ENCODE assay signal across 8 cellular contexts in the genomic region with DNA sequence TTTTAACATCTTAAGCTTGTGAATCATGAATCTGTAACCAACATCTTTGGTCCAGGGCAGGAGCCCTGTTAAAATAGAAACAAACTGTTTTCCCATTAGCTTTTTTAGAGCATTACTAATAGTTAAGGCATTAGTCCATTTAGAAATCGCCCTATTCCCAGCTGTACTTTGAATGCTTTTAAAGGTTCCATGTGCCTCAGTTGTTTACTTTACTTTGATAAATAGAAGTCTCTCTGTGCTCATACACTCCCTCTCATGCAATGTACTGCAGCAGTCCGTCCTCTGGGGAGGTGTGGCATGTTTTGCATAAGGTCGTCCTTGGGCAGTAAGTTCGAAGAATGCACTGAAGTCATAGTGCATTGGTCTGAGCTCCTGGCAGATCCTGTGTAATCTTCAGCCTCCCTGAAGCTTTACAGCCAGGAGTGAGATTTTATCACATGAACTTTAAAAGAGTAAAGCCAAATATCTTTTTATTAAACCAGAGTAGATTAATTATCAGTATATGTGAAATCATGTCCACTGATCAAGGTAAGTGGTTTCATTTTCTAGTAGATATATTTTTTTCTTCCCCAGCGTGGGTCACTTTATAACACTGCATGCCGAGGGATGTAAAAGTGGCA.
A peak's percentile ranks its signal among the peaks of the same experiment; 100 is the strongest.
DNase-seq lines count a peak whose midpoint lies in the region; ATAC-seq and TF ChIP-seq lines count a peak whose summit lies in the region.

No MANE protein-coding gene starts in this region.

- H3K4me3 Mint-ChIP-seq in activated CD4-positive, alpha-beta T cell treated with anti-CD3 and anti-CD28 coated beads, Interleukin-2, amount 10 ng/mL, durations not matched to agents 24 days and 14 days: peak overlapping the region; percentile 11
- H3K4me3 Mint-ChIP-seq in activated CD4-positive, alpha-beta T cell treated with anti-CD3 and anti-CD28 coated beads for 36 hours: no peak overlapping the region

- H3K27me3 Mint-ChIP-seq in activated CD4-positive, alpha-beta T cell treated with anti-CD3 and anti-CD28 coated beads, Interleukin-2, amount 10 ng/mL, durations not matched to agents 24 days and 14 days: peaks cover 25% of the 10 kb centered on the region
- peaks cover 12% of the 10 kb centered on the region for H3K27me3 Mint-ChIP-seq in activated CD4-positive, alpha-beta T cell treated with anti-CD3 and anti-CD28 coated beads for 36 hours

- intact Hi-C loops in activated CD4-positive, alpha-beta T cell treated with anti-CD3 and anti-CD28 coated beads, Interleukin-2, amount 10 ng/mL, durations not matched to agents 24 days and 14 days (cut with micrococcal nuclease): no loop called here
- intact Hi-C loops in activated CD4-positive, alpha-beta T cell treated with anti-CD3 and anti-CD28 coated beads for 36 hours (cut with DNase I, micrococcal nuclease): no loop called here
- intact Hi-C loops in ovary (cut with DNase I): no loop called here

- H3K4me3 ChIP-seq in SJSA1 (peak overlapping the region; percentile 25), ovary (peak overlapping the region; percentile 35)

- H3K36me3 ChIP-seq in SJSA1: no peaks in the 10 kb centered on the region
- H3K36me3 ChIP-seq in ovary: no peaks in the 10 kb centered on the region

- POLR2A ChIA-PET in activated CD4-positive, alpha-beta T cell treated with anti-CD3 and anti-CD28 coated beads for 36 hours (lab: Charles Lee): no interaction called here

- no peak for TF ChIP-seq EP300 in ovary (IDR thresholded peaks at IDR 0.05)

- 0 to 1% (median 1%) methylated on average over 6 of the region's 6 CpGs for WGBS in ovary, 3 donors

- TF ChIP-seq CTCF in foreskin keratinocyte (conservative IDR thresholded peaks at IDR 0.05) (no peak), ovary (IDR thresholded peaks at IDR 0.05) (no peak)

- no peak for DNase-seq in activated CD4-positive, alpha-beta T cell treated with anti-CD3 and anti-CD28 coated beads, Interleukin-2, amount 10 ng/mL, durations not matched to agents 24 days and 14 days
- no peak for DNase-seq in activated CD4-positive, alpha-beta T cell treated with anti-CD3 and anti-CD28 coated beads for 36 hours
- peak; percentile 76 to 82 for DNase-seq in SJSA1 (ENCODE audit: low read depth in 1 of 2, low spot score in 2 of 2)
- peak; percentile 39 to 60 for DNase-seq in foreskin keratinocyte
- DNase-seq in ovary: peak in 4 of 5 donors; percentile 39 to 53 (median 49)
- no peak for DNase-seq in NCI-H2171 treated with DMSO at 0.1 percent for 48 hours (lab: John Stamatoyannopoulos, UW)

- CTCF ChIA-PET in activated CD4-positive, alpha-beta T cell treated with anti-CD3 and anti-CD28 coated beads for 36 hours (lab: Charles Lee): no interaction called here

- TF ChIP-seq POLR2A in ovary (IDR thresholded peaks at IDR 0.05): no peak

- H3K4me1 Mint-ChIP-seq in activated CD4-positive, alpha-beta T cell treated with anti-CD3 and anti-CD28 coated beads, Interleukin-2, amount 10 ng/mL, durations not matched to agents 24 days and 14 days: peaks cover 3% of the 10 kb centered on the region
- H3K4me1 Mint-ChIP-seq in activated CD4-positive, alpha-beta T cell treated with anti-CD3 and anti-CD28 coated beads for 36 hours: peaks cover 4% of the 10 kb centered on the region

- H3K27me3 ChIP-seq in SJSA1 (replicated peaks) (no peaks in the 10 kb centered on the region), foreskin keratinocyte (no peaks in the 10 kb centered on the region), ovary (no peaks in the 10 kb centered on the region)

- H3K9me3 ChIP-seq in SJSA1 (replicated peaks): no peaks in the 10 kb centered on the region
- no peaks in the 10 kb centered on the region for H3K9me3 ChIP-seq in ovary

- H3K9me3 Mint-ChIP-seq in activated CD4-positive, alpha-beta T cell treated with anti-CD3 and anti-CD28 coated beads, Interleukin-2, amount 10 ng/mL, durations not matched to agents 24 days and 14 days: no peaks in the 10 kb centered on the region
- no peaks in the 10 kb centered on the region for H3K9me3 Mint-ChIP-seq in activated CD4-positive, alpha-beta T cell treated with anti-CD3 and anti-CD28 coated beads for 36 hours (ENCODE audit: low read depth)

- peaks cover 4% of the 10 kb centered on the region; the same call in 1 of the 2 replicates for H3K4me1 ChIP-seq in SJSA1 (replicated peaks)
- H3K4me1 ChIP-seq in foreskin keratinocyte: peaks cover 32% of the 10 kb centered on the region
- peaks cover 8% of the 10 kb centered on the region for H3K4me1 ChIP-seq in ovary (ENCODE audit: insufficient read depth)

- H3K36me3 Mint-ChIP-seq in activated CD4-positive, alpha-beta T cell treated with anti-CD3 and anti-CD28 coated beads, Interleukin-2, amount 10 ng/mL, durations not matched to agents 24 days and 14 days (ENCODE audit: low read depth): no peaks in the 10 kb centered on the region
- no peaks in the 10 kb centered on the region for H3K36me3 Mint-ChIP-seq in activated CD4-positive, alpha-beta T cell treated with anti-CD3 and anti-CD28 coated beads for 36 hours (ENCODE audit: low read depth)

- no peak overlapping the region for H3K27ac Mint-ChIP-seq in activated CD4-positive, alpha-beta T cell treated with anti-CD3 and anti-CD28 coated beads, Interleukin-2, amount 10 ng/mL, durations not matched to agents 24 days and 14 days
- no peak overlapping the region for H3K27ac Mint-ChIP-seq in activated CD4-positive, alpha-beta T cell treated with anti-CD3 and anti-CD28 coated beads for 36 hours

- peak overlapping the region; percentile 12; the same call in 1 of the 2 replicates for H3K27ac ChIP-seq in SJSA1
- no peak overlapping the region for H3K27ac ChIP-seq in foreskin keratinocyte
- H3K27ac ChIP-seq in ovary: peak overlapping the region; percentile 17 to 73

- no peak for ATAC-seq in activated CD4-positive, alpha-beta T cell treated with anti-CD3 and anti-CD28 coated beads for 36 hours
- ATAC-seq in HG03103 (IDR thresholded peaks at IDR 0.05; ENCODE audit: low read depth, unreplicated experiment) (peak; percentile 53), foreskin keratinocyte (peak; percentile 77)
- no peak for ATAC-seq in activated CD4-positive, CD25-positive, alpha-beta regulatory T cell treated with anti-CD3 and anti-CD28 coated beads, Interleukin-2, amount 50 U/mL, for 24 hours

Comparison
In these comparisons a context has a peak if more than half of its experiments do, and no peak if none do; other contexts are left out.
1. DNase-seq: peak in SJSA1 (2 of 2), foreskin keratinocyte (2 of 2) and ovary (4 of 5); none in activated CD4-positive, alpha-beta T cell treated with anti-CD3 and anti-CD28 coated beads, Interleukin-2, amount 10 ng/mL, durations not matched to agents 24 days and 14 days (single experiment), activated CD4-positive, alpha-beta T cell treated with anti-CD3 and anti-CD28 coated beads for 36 hours (single experiment) and NCI-H2171 treated with DMSO at 0.1 percent for 48 hours (single experiment).
2. ATAC-seq: peak in HG03103 (single experiment) and foreskin keratinocyte (single experiment); none in activated CD4-positive, alpha-beta T cell treated with anti-CD3 and anti-CD28 coated beads for 36 hours (single experiment) and activated CD4-positive, CD25-positive, alpha-beta regulatory T cell treated with anti-CD3 and anti-CD28 coated beads, Interleukin-2, amount 50 U/mL, for 24 hours (0 of 2).